In genomic region chr16:57535680-57536305, GRCh38 we compare ENCODE assay signal across 8 cellular contexts. TPM values are rescaled to one million over a fixed set of nuclear protein-coding genes. Genes with fewer than 3 reads are reported as not detected.
A peak's percentile ranks its signal among the peaks of the same experiment; 100 is the strongest.
DNase-seq lines count a peak whose midpoint lies in the region; ATAC-seq and TF ChIP-seq lines count a peak whose summit lies in the region.

No MANE protein-coding gene starts in this region.

- H3K23ac ChIP-seq in IMR-90 (ENCODE audit: low read depth, low read length), result peak overlapping the region; percentile 49

- H2BK5ac ChIP-seq in IMR-90 (ENCODE audit: low read depth, low read length, poor library complexity, severe bottlenecking), result peak overlapping the region; percentile 85

- H2AK9ac ChIP-seq in IMR-90 (replicated peaks; ENCODE audit: low read depth, low read length, poor library complexity), result peak overlapping the region; percentile 92

- TF ChIP-seq POLR2A in IMR-90 (IDR thresholded peaks at IDR 0.05; ENCODE audit: low read depth, low read length) (0 out of 2 replicates have a peak, but pooled peaks have one; percentile 33), Raji (IDR thresholded peaks at IDR 0.05; ENCODE audit: insufficient read depth, low read depth, low read length) (peak; percentile 52; the same call in 1 of the 2 replicates), stomach (IDR thresholded peaks at IDR 0.05) (no peak)

- H2BK120ac ChIP-seq in IMR-90 (ENCODE audit: low read depth, low read length), result peak overlapping the region; percentile 85

- no TSS peak for BruUV-seq in IMR-90 (replicated peaks; lab: Mats Ljungman, UMichigan)

- H3K36me3 ChIP-seq in IMR-90 (ENCODE audit: control insufficient read depth, insufficient read depth, low read length) (peaks cover 1% of the 10 kb centered on the region; the same call in 1 of the 2 replicates), neuron (ENCODE audit: insufficient read depth, low read length) (no peaks in the 10 kb centered on the region), stomach (no peaks in the 10 kb centered on the region)

- CTCF ChIA-PET in IMR-90 (lab: Yijun Ruan, JAX), result no interaction called here

- POLR2A ChIA-PET in IMR-90 (lab: Charles Lee; ENCODE audit: unreplicated experiment), result no interaction called here

- peaks cover 7 to 27% of the 10 kb centered on the region in 2 experiments; a peak in 3 of 4 replicates for H3K79me1 ChIP-seq in IMR-90 (ENCODE audit: low read depth in 1 of 2, low read length in 2 of 2)

- peak overlapping the region; percentile 91 for H2AK5ac ChIP-seq in IMR-90 (ENCODE audit: low read depth, low read length)

- peak overlapping the region; percentile 86 for H3K18ac ChIP-seq in IMR-90 (ENCODE audit: low read depth, low read length)

- in situ Hi-C loops in IMR-90 (cut with MboI; ENCODE audit: low sequenced_read_pairs), result no loop called here

- H4K8ac ChIP-seq in IMR-90 (ENCODE audit: low read depth in 2 of 2, low read length in 2 of 2), result peak overlapping the region; percentile 97

- H4K20me1 ChIP-seq in IMR-90 (ENCODE audit: insufficient read depth, low read length), result peaks cover 5% of the 10 kb centered on the region; the same call in 1 of the 2 replicates

- peaks cover 22% of the 10 kb centered on the region for H3K4me1 ChIP-seq in IMR-90 (ENCODE audit: control insufficient read depth, insufficient read depth, low read length)
- peaks cover 6% of the 10 kb centered on the region for H3K4me1 ChIP-seq in foreskin keratinocyte
- peaks cover 16% of the 10 kb centered on the region for H3K4me1 ChIP-seq in neuron (ENCODE audit: insufficient read depth, low read length)
- peaks cover 25 to 68% (median 53%) of the 10 kb centered on the region in 4 donors for H3K4me1 ChIP-seq in stomach

- 0% methylated on average over 12 of the region's 50 CpGs; no CpG with 5 or more reads in 1 of the 2 experiments for WGBS in IMR-90 (ENCODE audit: extremely low coverage in 2 of 2, insufficient read length in 1 of 2), 2 experiments
- whole genome bisulfite sequencing in stomach, 5 donors, result 0 to 2% (median 0%) methylated on average over 4 to 49 of the region's 50 CpGs

- DNase-seq in DMS153 (lab: John Stamatoyannopoulos, UW) (peak; percentile 52), IMR-90 (peak; percentile 88), activated gamma-delta T cell (lab: John Stamatoyannopoulos, UW) (peak; percentile 96), foreskin keratinocyte (peak; percentile 47 to 66), stomach (peak; percentile 95)

- H3K9me1 ChIP-seq in IMR-90 (ENCODE audit: insufficient read depth, low read length), result peaks cover 5% of the 10 kb centered on the region; the same call in 1 of the 2 replicates

- intact Hi-C loops in IMR-90 (cut with micrococcal nuclease), result no loop called here
- intact Hi-C loops in stomach (cut with DNase I; ENCODE audit: low total_unique reads), result no loop called here

- H3K27ac ChIP-seq in IMR-90 (ENCODE audit: insufficient read depth, low read length) (peak overlapping the region; percentile 88), foreskin keratinocyte (peak overlapping the region; percentile 61), stomach (peak overlapping the region; percentile 75 to 94 (median 94))

- H2BK20ac ChIP-seq in IMR-90 (ENCODE audit: low read depth, low read length), result no peak overlapping the region; the same call in 1 of the 2 replicates

- H3K9ac ChIP-seq in IMR-90 (ENCODE audit: low read depth, low read length), result peak overlapping the region; percentile 88

- peak overlapping the region; percentile 75 for H4K91ac ChIP-seq in IMR-90 (ENCODE audit: insufficient read depth, low read depth, low read length)

- no peak for TF ChIP-seq EP300 in stomach (IDR thresholded peaks at IDR 0.05)

- peaks cover 16% of the 10 kb centered on the region for H3K27me3 ChIP-seq in IMR-90 (ENCODE audit: control insufficient read depth, insufficient read depth, low read length)
- no peaks in the 10 kb centered on the region for H3K27me3 ChIP-seq in foreskin keratinocyte
- peaks cover 5% of the 10 kb centered on the region for H3K27me3 ChIP-seq in neuron (ENCODE audit: insufficient read depth, low read length)
- peaks cover 0 to 23% (median 0%) of the 10 kb centered on the region in 3 donors for H3K27me3 ChIP-seq in stomach

- H3K9me3 ChIP-seq in IMR-90 (ENCODE audit: control insufficient read depth, insufficient read depth, low read length) (no peaks in the 10 kb centered on the region), neuron (ENCODE audit: low read length) (no peaks in the 10 kb centered on the region), stomach (no peaks in the 10 kb centered on the region)

- H3K4ac ChIP-seq in IMR-90 (ENCODE audit: low read depth, low read length), result peak overlapping the region; percentile 87

- peak overlapping the region; percentile 67 for H3K56ac ChIP-seq in IMR-90 (ENCODE audit: extremely low read depth, insufficient read depth, low read length)

- TF ChIP-seq CTCF in IMR-90 (conservative IDR thresholded peaks at IDR 0.05; ENCODE audit: low read depth, low read length) (0 out of 2 replicates have a peak, but pooled peaks have one; percentile 21), foreskin keratinocyte (conservative IDR thresholded peaks at IDR 0.05) (peak; percentile 41), stomach (IDR thresholded peaks at IDR 0.05) (peak in 2 of 7 experiments; percentile 12 to 31)

- TF ChIP-seq RAD21 in IMR-90 (IDR thresholded peaks at IDR 0.05; ENCODE audit: low read length), result no peak

- ATAC-seq in GM21529 (IDR thresholded peaks at IDR 0.05; ENCODE audit: unreplicated experiment) (peak; percentile 60), IMR-90 (ENCODE audit: low read depth) (peak; percentile 96), foreskin keratinocyte (peak; percentile 94)

- peak overlapping the region; percentile 93 for H4K5ac ChIP-seq in IMR-90 (ENCODE audit: low read depth, low read length)

- H3K14ac ChIP-seq in IMR-90 (replicated peaks; ENCODE audit: low read depth, low read length), result peak overlapping the region; percentile 47

- dilution Hi-C loops in IMR-90 (cut with HindIII; ENCODE audit: low sequenced_read_pairs, unreplicated experiment), result no loop called here

- H3K4me3 ChIP-seq in IMR-90 (ENCODE audit: insufficient read depth, low read depth, low read length), result peak overlapping the region; percentile 99
- peak overlapping the region; percentile 54 for H3K4me3 ChIP-seq in neuron (ENCODE audit: low read length)
- H3K4me3 ChIP-seq in stomach, result peak overlapping the region; percentile 85 to 98 (median 90)

- peak overlapping the region; percentile 98 for H2AFZ ChIP-seq in IMR-90 (replicated peaks; ENCODE audit: low read length, poor library complexity)
- H2AFZ ChIP-seq in neuron (ENCODE audit: low read depth, low read length), result peak overlapping the region; percentile 87

- H3K4me2 ChIP-seq in IMR-90 (ENCODE audit: low read depth, low read length), result peak overlapping the region; percentile 99

- H2BK15ac ChIP-seq in IMR-90 (ENCODE audit: low read depth, low read length), result peak overlapping the region; percentile 65; the same call in 1 of the 3 replicates

TF ChIP-seq in IMR-90, 13 proteins besides CTCF, POLR2A, EP300 and RAD21 (continues in another document):
- no peak for TF ChIP-seq NFE2L2 (IDR thresholded peaks at IDR 0.05; ENCODE audit: low read depth, low read length)
- TF ChIP-seq RCOR1 (IDR thresholded peaks at IDR 0.05; ENCODE audit: insufficient replicate concordance, low read length), result no peak
- TF ChIP-seq MAZ (IDR thresholded peaks at IDR 0.05; ENCODE audit: borderline replicate concordance, low read depth, low read length), result peak; percentile 71; the same call in 1 of the 2 replicates
- TF ChIP-seq SMC3 (IDR thresholded peaks at IDR 0.05; ENCODE audit: low read depth, low read length), result no peak
- no peak for TF ChIP-seq USF2 (IDR thresholded peaks at IDR 0.05; ENCODE audit: low read depth, low read length)
- no peak for TF ChIP-seq CEBPB (IDR thresholded peaks at IDR 0.05; ENCODE audit: low read depth, low read length)
- peak; percentile 49; the same call in 1 of the 2 replicates for TF ChIP-seq FOS (IDR thresholded peaks at IDR 0.05; ENCODE audit: low read depth, low read length)
- TF ChIP-seq RFX5 (IDR thresholded peaks at IDR 0.05; ENCODE audit: low read depth, low read length), result no peak
- no peak for TF ChIP-seq MAFK (IDR thresholded peaks at IDR 0.05; ENCODE audit: low read depth, low read length)
- TF ChIP-seq CHD1 (IDR thresholded peaks at IDR 0.05; ENCODE audit: low read depth, low read length), result no peak
- TF ChIP-seq MXI1 (IDR thresholded peaks at IDR 0.05; ENCODE audit: borderline replicate concordance, low read depth, low read length), result peak; percentile 20; the same call in 1 of the 2 replicates

RNA-seq across cellular contexts. Expression of gene CCDC102A, which starts 0.6 kb away (rescaled TPM):
- 5.4 and 5.6 TPM in 2 replicates for total RNA-seq in IMR-90 (2012; rRNA removed)
- polyA plus RNA-seq in IMR-90 (2012; rRNA removed), result 8.5 and 11.4 TPM in 2 replicates
- polyA plus RNA-seq in IMR-90 (2012; cell fraction: cytosol; rRNA removed), result 20.6 and 24.3 TPM in 2 replicates
- 9.6 and 18.3 TPM in 2 replicates for polyA plus RNA-seq in IMR-90 (2012; cell fraction: nucleus; rRNA removed; ENCODE audit: low replicate concordance)
- total RNA-seq in foreskin keratinocyte, result 4.9 and 5.1 TPM in 2 replicates
- polyA plus RNA-seq in foreskin keratinocyte, result 4.0 and 4.2 TPM in 2 replicates
- 10 to 100 TPM in 2 of 5 donors, 1 to 10 TPM in 2, not detected in 1; 1.7 to 14.5 (median 6.9) TPM for total RNA-seq in stomach
- polyA plus RNA-seq in stomach, result 1 to 10 TPM; 2.3 to 6.5 (median 4.1) TPM

RNA-seq across cellular contexts. Expression of gene ADGRG5, which starts 6.7 kb away (rescaled TPM):
- not detected in 2 replicates for total RNA-seq in IMR-90 (2012; rRNA removed)
- not detected in 2 replicates for polyA plus RNA-seq in IMR-90 (2012; rRNA removed)
- 0.02 TPM in 1 of 2 replicates, not detected in the other for polyA plus RNA-seq in IMR-90 (2012; cell fraction: cytosol; rRNA removed)
- 0.04 TPM in 1 of 2 replicates, not detected in the other for polyA plus RNA-seq in IMR-90 (2012; cell fraction: nucleus; rRNA removed; ENCODE audit: low replicate concordance)
- not detected in 2 replicates for total RNA-seq in foreskin keratinocyte
- 0.02 TPM in 1 of 2 replicates, not detected in the other for polyA plus RNA-seq in foreskin keratinocyte
- 1 to 10 TPM in 1 of 5 donors, under 1 TPM in 2, not detected in 2; under 0.01 to 1.4 (median 0.18) TPM for total RNA-seq in stomach
- polyA plus RNA-seq in stomach, result under 1 TPM; 0.19 to 0.80 (median 0.76) TPM

RNA-seq across cellular contexts. Expression of gene DOK4, which starts 49.5 kb away (rescaled TPM):
- total RNA-seq in IMR-90 (2012; rRNA removed), result 20.3 and 22.0 TPM in 2 replicates
- polyA plus RNA-seq in IMR-90 (2012; rRNA removed), result 25.9 and 30.1 TPM in 2 replicates
- polyA plus RNA-seq in IMR-90 (2012; cell fraction: cytosol; rRNA removed), result 18.4 and 29.8 TPM in 2 replicates
- polyA plus RNA-seq in IMR-90 (2012; cell fraction: nucleus; rRNA removed; ENCODE audit: low replicate concordance), result 50.8 and 77.6 TPM in 2 replicates
- total RNA-seq in foreskin keratinocyte, result 12.8 and 15.8 TPM in 2 replicates
- polyA plus RNA-seq in foreskin keratinocyte, result 10.4 and 13.8 TPM in 2 replicates
- 10 to 100 TPM; 11.2 to 51.0 (median 23.9) TPM for total RNA-seq in stomach
- 10 to 100 TPM; 21.5 to 55.9 (median 44.6) TPM for polyA plus RNA-seq in stomach

Comparison
In these comparisons a context has a peak if more than half of its experiments do, and no peak if none do; other contexts are left out.
1. Peak in every context shown above with its lines: DNase-seq, ATAC-seq, H3K4me3 ChIP-seq and H3K27ac ChIP-seq.
2. POLR2A ChIP-seq: peak in IMR-90 (single experiment) and Raji (single experiment); none in stomach (0 of 4).